Comparison of ENCODE assay signal across 9 cellular contexts in the genomic region with DNA sequence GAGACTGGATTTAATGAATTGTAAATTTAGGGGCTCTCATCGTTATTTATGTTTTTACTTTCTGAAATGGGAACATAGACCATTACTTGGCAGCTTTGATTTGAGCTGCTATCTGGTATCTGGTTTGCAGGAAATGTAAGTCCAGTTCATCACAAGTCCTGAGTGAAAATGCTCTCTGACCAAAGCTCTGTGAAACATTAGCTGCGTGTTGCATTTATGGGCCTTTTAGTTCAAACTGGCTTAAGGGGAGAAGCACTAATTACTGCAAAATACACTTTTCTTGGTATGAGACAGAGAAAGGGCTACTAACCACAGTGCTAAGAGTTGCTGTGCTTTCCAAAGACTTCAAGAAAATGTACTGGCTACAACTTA. TPM values are rescaled to one million over a fixed set of nuclear protein-coding genes. Genes with fewer than 3 reads are reported as not detected.
DNase-seq lines count a peak whose midpoint lies in the region; ATAC-seq, FAIRE-seq and TF ChIP-seq lines count a peak whose summit lies in the region.
"Had no signal": no experiment of that assay in that cellular context is flagged by ENCODE, and none has a peak within 500 bp of the region (broad histone marks: within the 10 kb centered on the region; RNA-seq: fewer than 3 reads in every experiment).

No MANE protein-coding gene starts in this region.

- H3K9ac ChIP-seq in iPS-20b (ENCODE audit: low read depth, low read length) = peak overlapping the region; percentile 52; the same call in 1 of the 2 replicates

- H3K27ac ChIP-seq in iPS-20b (ENCODE audit: low read length) = no peak overlapping the region

- H3K9me3 Mint-ChIP-seq in activated naive CD8-positive, alpha-beta T cell treated with anti-CD3 and anti-CD28 coated beads, Interleukin-2, amount 50 U/mL, for 24 hours = no peaks in the 10 kb centered on the region

- FAIRE-seq in RCC 7860 (lab: Jason Lieb, UNC) = no peak

- H3K27me3 Mint-ChIP-seq in activated naive CD8-positive, alpha-beta T cell treated with anti-CD3 and anti-CD28 coated beads, Interleukin-2, amount 50 U/mL, for 24 hours = no peaks in the 10 kb centered on the region

- no peaks in the 10 kb centered on the region for H3K36me3 Mint-ChIP-seq in activated naive CD8-positive, alpha-beta T cell treated with anti-CD3 and anti-CD28 coated beads, Interleukin-2, amount 50 U/mL, for 24 hours (ENCODE audit: low read depth)

- no peaks in the 10 kb centered on the region for H3K9me3 ChIP-seq in iPS-20b (ENCODE audit: insufficient read depth, low read depth, low read length)

- peaks cover 11% of the 10 kb centered on the region for H3K4me1 Mint-ChIP-seq in activated naive CD8-positive, alpha-beta T cell treated with anti-CD3 and anti-CD28 coated beads, Interleukin-2, amount 50 U/mL, for 24 hours

- H3K4me3 Mint-ChIP-seq in activated naive CD8-positive, alpha-beta T cell treated with anti-CD3 and anti-CD28 coated beads, Interleukin-2, amount 50 U/mL, for 24 hours = peak overlapping the region; percentile 33

- H3K27ac Mint-ChIP-seq in activated naive CD8-positive, alpha-beta T cell treated with anti-CD3 and anti-CD28 coated beads, Interleukin-2, amount 50 U/mL, for 24 hours = no peak overlapping the region

- peaks cover 30% of the 10 kb centered on the region; the same call in 1 of the 2 replicates for H3K4me1 ChIP-seq in iPS-20b (ENCODE audit: insufficient read depth, low read length)

- no peak for ATAC-seq in activated naive CD8-positive, alpha-beta T cell treated with anti-CD3 and anti-CD28 coated beads, Interleukin-2, amount 50 U/mL, for 24 hours
- ATAC-seq in sciatic nerve (peak; percentile 29), GM19455 (IDR thresholded peaks at IDR 0.05; ENCODE audit: unreplicated experiment) (no peak), GM18858 (IDR thresholded peaks at IDR 0.05; ENCODE audit: unreplicated experiment) (no peak)

- DNase-seq in GM12865 (ENCODE audit: low read depth) (no peak), sciatic nerve (ENCODE audit: low spot score) (no peak), RPMI8226 (no peak), RCC 7860 (ENCODE audit: low spot score) (no peak)
- no peak for DNase-seq in activated naive CD8-positive, alpha-beta T cell treated with anti-CD3 and anti-CD28 coated beads, Interleukin-2, amount 50 U/mL, for 24 hours

- H3K27me3 ChIP-seq in iPS-20b (ENCODE audit: insufficient read depth, low read length) = no peaks in the 10 kb centered on the region

- intact Hi-C loops in sciatic nerve (cut with DNase I) = no loop called here

- H3K4me3 ChIP-seq in GM12865 (ENCODE audit: low read depth, low read length) (peak overlapping the region; percentile 20), iPS-20b (ENCODE audit: low read length) (peak overlapping the region; percentile 68)

- H3K36me3 ChIP-seq in iPS-20b (ENCODE audit: insufficient read depth, low read depth, low read length) = no peaks in the 10 kb centered on the region

- TF ChIP-seq CTCF in GM12865 (IDR thresholded peaks at IDR 0.05; ENCODE audit: insufficient read depth, low read depth, low read length, missing control alignments) = no peak

RNA-seq across cellular contexts. Expression of a gene that starts 0.5 kb away (rescaled TPM):
- 35.6 TPM for total RNA-seq in sciatic nerve
- total RNA-seq: T-helper 2 cell treated with Interferon-gamma antibody and Interleukin-4, amounts not matched to agents 100 ng/mL and 5 ng/mL, for 36 hours had no signal

RNA-seq across cellular contexts. Expression of a gene that starts 42.3 kb away (rescaled TPM):
- total RNA-seq in sciatic nerve = 3.3 TPM
- total RNA-seq: T-helper 2 cell treated with Interferon-gamma antibody and Interleukin-4, amounts not matched to agents 100 ng/mL and 5 ng/mL, for 36 hours had no signal
